In genomic region chr7:151632750-151633515, GRCh38 we compare ENCODE assay signal across 8 cellular contexts.
DNase-seq lines count a peak whose midpoint lies in the region; ATAC-seq lines count a peak whose summit lies in the region.

No MANE protein-coding gene starts in this region.

- peak; percentile 52 for ATAC-seq in GM21528 (IDR thresholded peaks at IDR 0.05; ENCODE audit: low FRiP score, unreplicated experiment)

- H4K20me1 ChIP-seq in Karpas-422 (ENCODE audit: insufficient read depth, low read depth, low read length): no peaks in the 10 kb centered on the region

- no peaks in the 10 kb centered on the region for H3K9me2 ChIP-seq in Karpas-422 (replicated peaks; ENCODE audit: insufficient read depth, low read length)

- H3K36me3 ChIP-seq in Karpas-422 (ENCODE audit: insufficient read depth, low read length): no peaks in the 10 kb centered on the region
- no peaks in the 10 kb centered on the region for H3K36me3 ChIP-seq in endocrine pancreas (ENCODE audit: control insufficient read depth, insufficient read depth, low read length)
- H3K36me3 ChIP-seq in mucosa of rectum (ENCODE audit: control insufficient read depth in 2 of 2, insufficient read depth in 2 of 2, low read length in 2 of 2): no peaks in the 10 kb centered on the region

- no peaks in the 10 kb centered on the region for H3K9me3 ChIP-seq in Karpas-422 (ENCODE audit: low read length)
- no peaks in the 10 kb centered on the region for H3K9me3 ChIP-seq in endocrine pancreas (ENCODE audit: control insufficient read depth, low read length)
- no peaks in the 10 kb centered on the region for H3K9me3 ChIP-seq in mucosa of rectum (ENCODE audit: control insufficient read depth in 2 of 2, low read length in 2 of 2)

- H2AFZ ChIP-seq in Karpas-422 (ENCODE audit: low read length): no peak overlapping the region

- H3K9ac ChIP-seq in Karpas-422 (ENCODE audit: low read length) (no peak overlapping the region), endocrine pancreas (ENCODE audit: control insufficient read depth, insufficient read depth, low read length) (peak overlapping the region; percentile 82), mucosa of rectum (ENCODE audit: low read depth in 1 of 2, low read length in 2 of 2) (peak overlapping the region; percentile 68 to 70)

- no peaks in the 10 kb centered on the region for H3K79me2 ChIP-seq in Karpas-422 (ENCODE audit: low read length)

- peak; percentile 6 for DNase-seq in EL
- no peak for DNase-seq in Karpas-422
- DNase-seq in activated CD8-positive, alpha-beta memory T cell treated with anti-CD3 and anti-CD28 coated beads for 24 hours: peak; percentile 84
- DNase-seq in stimulated activated CD8-positive, alpha-beta memory T cell treated with anti-CD3 and anti-CD28 coated beads, Interleukin-7, amount 100 ng/mL, for 4 hours (ENCODE audit: low read depth in 2 of 2): peak; percentile 28 to 35
- no peak for DNase-seq in dedifferentiated amniotic fluid mesenchymal stem cell (ENCODE audit: extremely low spot score)

- peak overlapping the region; percentile 65 for H3K4me3 ChIP-seq in Karpas-422 (ENCODE audit: low read length)
- H3K4me3 ChIP-seq in endocrine pancreas (ENCODE audit: control insufficient read depth, insufficient read depth, low read length): peak overlapping the region; percentile 46
- H3K4me3 ChIP-seq in mucosa of rectum (ENCODE audit: low read length in 2 of 2): peak overlapping the region; percentile 68 to 78

- H3K27me3 ChIP-seq in Karpas-422 (ENCODE audit: low read length) (no peaks in the 10 kb centered on the region), endocrine pancreas (ENCODE audit: control insufficient read depth, insufficient read depth, low read length) (no peaks in the 10 kb centered on the region), mucosa of rectum (ENCODE audit: control insufficient read depth in 2 of 2, insufficient read depth in 2 of 2, low read length in 2 of 2) (no peaks in the 10 kb centered on the region)

- H3K27ac ChIP-seq in Karpas-422 (ENCODE audit: low read length) (no peak overlapping the region), mucosa of rectum (ENCODE audit: low read depth in 2 of 2, low read length in 2 of 2) (peak overlapping the region; percentile 80 to 92)

- H3K4me2 ChIP-seq in Karpas-422 (ENCODE audit: low read depth, low read length, poor library complexity, severe bottlenecking): peak overlapping the region; percentile 73

- H3K4me1 ChIP-seq in Karpas-422 (ENCODE audit: low read length) (peaks cover 11% of the 10 kb centered on the region), endocrine pancreas (ENCODE audit: control insufficient read depth, insufficient read depth, low read length) (peaks cover 13% of the 10 kb centered on the region), mucosa of rectum (ENCODE audit: control insufficient read depth in 2 of 2, insufficient read depth in 2 of 2, low read length in 2 of 2) (peaks cover 0 to 6% of the 10 kb centered on the region in 2 donors)

Comparison
In these comparisons a context has a peak if more than half of its experiments do, and no peak if none do; other contexts are left out.
1. DNase-seq: peak in EL (single experiment), activated CD8-positive, alpha-beta memory T cell treated with anti-CD3 and anti-CD28 coated beads for 24 hours (single experiment) and stimulated activated CD8-positive, alpha-beta memory T cell treated with anti-CD3 and anti-CD28 coated beads, Interleukin-7, amount 100 ng/mL, for 4 hours (2 of 2); none in Karpas-422 (single experiment) and dedifferentiated amniotic fluid mesenchymal stem cell (single experiment).
2. Peak in every context shown above with its lines, with median percentiles within 50 percentile points of each other: H3K4me3 ChIP-seq.